Comparison of ENCODE assay signal across 1 cellular context in genomic region chr16:57299719-57300386, GRCh38.
TF ChIP-seq lines count a peak whose summit lies in the region.

No MANE protein-coding gene starts in this region.

TF ChIP-seq in HepG2, 621 proteins besides CTCF, POLR2A, EP300 and RAD21 (continued from another document and continues in another):
- TF ChIP-seq HMGXB4 (CRISPR knock-in tag; IDR thresholded peaks at IDR 0.05; ENCODE audit: borderline replicate concordance in 1 of 2, low read depth in 1 of 2) (peak; percentile 96 to 99), NR3C1 (CRISPR knock-in tag; IDR thresholded peaks at IDR 0.05) (no peak), FOXJ3 (CRISPR knock-in tag; IDR thresholded peaks at IDR 0.05; ENCODE audit: borderline replicate concordance) (no peak; the same call in 1 of the 2 replicates), SMARCC2 (IDR thresholded peaks at IDR 0.05) (no peak), PCBP1 (IDR thresholded peaks at IDR 0.05; ENCODE audit: borderline replicate concordance, low read depth, low read length) (no peak), MXD3 (CRISPR knock-in tag; IDR thresholded peaks at IDR 0.05) (no peak; the same call in 1 of the 2 replicates), ZNF510 (CRISPR knock-in tag; IDR thresholded peaks at IDR 0.05; ENCODE audit: low read depth) (peak; percentile 49; the same call in 1 of the 2 replicates), PRMT3 (CRISPR knock-in tag; IDR thresholded peaks at IDR 0.05; ENCODE audit: borderline replicate concordance, low read depth) (no peak; the same call in 1 of the 2 replicates), SATB2 (CRISPR knock-in tag; IDR thresholded peaks at IDR 0.05) (no peak; the same call in 1 of the 2 replicates), PLRG1 (conservative IDR thresholded peaks at IDR 0.05) (no peak), DBP (CRISPR knock-in tag; IDR thresholded peaks at IDR 0.05; ENCODE audit: not compliant biosample characterization) (no peak), KLF9 (CRISPR knock-in tag; IDR thresholded peaks at IDR 0.05; ENCODE audit: low read depth) (no peak), XRCC5 (optimal IDR thresholded peaks at IDR 0.05; ENCODE audit: low read length) (peak; percentile 68), ZNF362 (CRISPR knock-in tag; IDR thresholded peaks at IDR 0.05; ENCODE audit: borderline replicate concordance) (no peak), ZSCAN31 (CRISPR knock-in tag; IDR thresholded peaks at IDR 0.05; ENCODE audit: low read depth) (peak; percentile 23), U2AF1 (optimal IDR thresholded peaks at IDR 0.05; ENCODE audit: low read depth, low read length) (peak; percentile 42), PLSCR1 (CRISPR knock-in tag; IDR thresholded peaks at IDR 0.05; ENCODE audit: borderline replicate concordance) (0 out of 2 replicates have a peak, but pooled peaks have one; percentile 43), ZUFSP (CRISPR knock-in tag; IDR thresholded peaks at IDR 0.05; ENCODE audit: borderline replicate concordance) (no peak), TGIF2 (CRISPR knock-in tag; IDR thresholded peaks at IDR 0.05) (no peak), HOXA5 (CRISPR knock-in tag; IDR thresholded peaks at IDR 0.05) (peak; percentile 93), ZNF180 (CRISPR knock-in tag; IDR thresholded peaks at IDR 0.05; ENCODE audit: borderline replicate concordance, low read depth) (peak; percentile 95; the same call in 1 of the 2 replicates), POGK (CRISPR knock-in tag; conservative IDR thresholded peaks at IDR 0.05) (peak; percentile 75), SMAD1 (CRISPR knock-in tag; IDR thresholded peaks at IDR 0.05; ENCODE audit: borderline replicate concordance, low read depth) (no peak), CCAR2 (optimal IDR thresholded peaks at IDR 0.05; ENCODE audit: low read depth, low read length) (no peak), ZNF501 (CRISPR knock-in tag; IDR thresholded peaks at IDR 0.05) (peak; percentile 95), ZNF3 (CRISPR knock-in tag; IDR thresholded peaks at IDR 0.05) (peak; percentile 39; the same call in 1 of the 2 replicates), ZNF761 (CRISPR knock-in tag; conservative IDR thresholded peaks at IDR 0.05) (no peak; the same call in 1 of the 2 replicates), MED8 (CRISPR knock-in tag; IDR thresholded peaks at IDR 0.05; ENCODE audit: insufficient replicate concordance) (peak; percentile 14), RFXAP (CRISPR knock-in tag; IDR thresholded peaks at IDR 0.05; ENCODE audit: borderline replicate concordance) (peak; percentile 93), ATF3 (CRISPR knock-in tag; IDR thresholded peaks at IDR 0.05) (peak; percentile 77; the same call in 1 of the 2 replicates), ZNF609 (CRISPR knock-in tag; IDR thresholded peaks at IDR 0.05; ENCODE audit: borderline replicate concordance) (peak; percentile 33; the same call in 1 of the 2 replicates), ZNF562 (CRISPR knock-in tag; IDR thresholded peaks at IDR 0.05; ENCODE audit: borderline replicate concordance) (no peak), AHDC1 (CRISPR knock-in tag; IDR thresholded peaks at IDR 0.05; ENCODE audit: borderline replicate concordance) (peak; percentile 78; the same call in 1 of the 2 replicates), HNRNPUL1 (IDR thresholded peaks at IDR 0.05; ENCODE audit: low read depth, low read length) (no peak), ATF7 (IDR thresholded peaks at IDR 0.05) (no peak), ATF7 (CRISPR knock-in tag; IDR thresholded peaks at IDR 0.05) (no peak), WIZ (CRISPR knock-in tag; IDR thresholded peaks at IDR 0.05) (0 out of 2 replicates have a peak, but pooled peaks have one; percentile 60), ZMYM2 (CRISPR knock-in tag; IDR thresholded peaks at IDR 0.05) (peak; percentile 94)
